Comparison of ENCODE assay signal across 8 cellular contexts in genomic region chr15:42273900-42274692, GRCh38. TPM values are rescaled to one million over a fixed set of nuclear protein-coding genes. Genes with fewer than 3 reads are reported as not detected.
DNase-seq lines count a peak whose midpoint lies in the region; ATAC-seq and TF ChIP-seq lines count a peak whose summit lies in the region.

No MANE protein-coding gene starts in this region.

- H3K9me3 ChIP-seq in mucosa of rectum (ENCODE audit: control insufficient read depth in 2 of 2, low read length in 2 of 2): no peaks in the 10 kb centered on the region

- peaks cover 29 to 41% of the 10 kb centered on the region in 2 donors for H3K4me1 ChIP-seq in mucosa of rectum (ENCODE audit: control insufficient read depth in 2 of 2, insufficient read depth in 2 of 2, low read length in 2 of 2)

- H3K27me3 ChIP-seq in mucosa of rectum (ENCODE audit: control insufficient read depth in 2 of 2, insufficient read depth in 2 of 2, low read length in 2 of 2): no peaks in the 10 kb centered on the region

- no peak for TF ChIP-seq CTCF in epithelial cell of proximal tubule (conservative IDR thresholded peaks at IDR 0.05; ENCODE audit: low read depth, low read length)

- H3K27ac ChIP-seq in mucosa of rectum (ENCODE audit: low read depth in 2 of 2, low read length in 2 of 2): peak overlapping the region; percentile 99 to 100

- peak overlapping the region; percentile 100 for H3K9ac ChIP-seq in mucosa of rectum (ENCODE audit: low read depth in 1 of 2, low read length in 2 of 2)

- peaks cover under 1% of the 10 kb centered on the region in 2 donors for H3K36me3 ChIP-seq in mucosa of rectum (ENCODE audit: control insufficient read depth in 2 of 2, insufficient read depth in 2 of 2, low read length in 2 of 2)

- H3K4me3 ChIP-seq in epithelial cell of proximal tubule (ENCODE audit: low read depth, low read length): peak overlapping the region; percentile 90
- peak overlapping the region; percentile 98 to 100 for H3K4me3 ChIP-seq in mucosa of rectum (ENCODE audit: low read length in 2 of 2)

- ATAC-seq in HG03045 (IDR thresholded peaks at IDR 0.05; ENCODE audit: unreplicated experiment): peak; percentile 18

- peak; percentile 1 for DNase-seq in DMS153 treated with DMSO at 0.1 percent for 48 hours (lab: John Stamatoyannopoulos, UW; ENCODE audit: unreplicated experiment)
- DNase-seq in DMS153 (lab: John Stamatoyannopoulos, UW): no peak
- peak; percentile 82 to 83 for DNase-seq in NOMO-1 (lab: John Stamatoyannopoulos, UW; ENCODE audit: unreplicated experiment in 2 of 2)
- peak; percentile 59 for DNase-seq in activated T-cell treated with anti-CD3 and anti-CD28 coated beads for 24 hours (ENCODE audit: low read depth)
- DNase-seq in epithelial cell of proximal tubule (ENCODE audit: low read depth): no peak
- DNase-seq in stimulated activated CD8-positive, alpha-beta memory T cell treated with anti-CD3 and anti-CD28 coated beads, Interleukin-4, amount 100 ng/mL, for 4 hours (ENCODE audit: low read depth in 2 of 2, low spot score in 1 of 2): peak; percentile 43 to 55

RNA-seq across cellular contexts. Expression of gene TMEM87A, which starts 0.9 kb away (rescaled TPM):
- 27.8 and 31.1 TPM in 2 replicates for total RNA-seq in epithelial cell of proximal tubule

RNA-seq across cellular contexts. Expression of gene GANC, which starts 1.1 kb away (rescaled TPM):
- 11.2 and 13.1 TPM in 2 replicates for total RNA-seq in epithelial cell of proximal tubule

Comparison
In these comparisons a context has a peak if more than half of its experiments do, and no peak if none do; other contexts are left out.
1. DNase-seq: peak in DMS153 treated with DMSO at 0.1 percent for 48 hours (single experiment), NOMO-1 (2 of 2), activated T-cell treated with anti-CD3 and anti-CD28 coated beads for 24 hours (single experiment) and stimulated activated CD8-positive, alpha-beta memory T cell treated with anti-CD3 and anti-CD28 coated beads, Interleukin-4, amount 100 ng/mL, for 4 hours (2 of 2); none in DMS153 (single experiment) and epithelial cell of proximal tubule (single experiment).